ENCODE assay signal across 8 cellular contexts in genomic region chr5:120256376-120256775, GRCh38.
"Had no signal": no experiment of that assay in that cellular context is flagged by ENCODE, and none has a peak within 500 bp of the region (broad histone marks: within the 10 kb centered on the region; RNA-seq: fewer than 3 reads in every experiment).

No MANE protein-coding gene starts in this region.

- H3K9me3 Mint-ChIP-seq: GM23338, H9 had no signal

- H3K27ac ChIP-seq: KMS-11 had no signal

- H3K4me2 ChIP-seq: KMS-11 had no signal

- H3K4me3 ChIP-seq: GM23338 had no signal

- ATAC-seq: GM23338 had no signal

- DNase-seq: H9, HCEC 1CT, KBM-7 had no signal

- H3K9ac ChIP-seq: KMS-11 had no signal

- FAIRE-seq: H1, H54, HTR-8/SVneo had no signal

- H2AFZ ChIP-seq: GM23338 had no signal
